In genomic region chr17:81200695-81201580, GRCh38 we compare ENCODE assay signal across 8 cellular contexts. TPM values are rescaled to one million over a fixed set of nuclear protein-coding genes. Genes with fewer than 3 reads are reported as not detected.
DNase-seq lines count a peak whose midpoint lies in the region; ATAC-seq and TF ChIP-seq lines count a peak whose summit lies in the region.

No MANE protein-coding gene starts in this region.

- H3K27me3 ChIP-seq in MM.1S (replicated peaks; ENCODE audit: insufficient read depth, low read length) (no peaks in the 10 kb centered on the region), foreskin keratinocyte (no peaks in the 10 kb centered on the region), osteoblast (ENCODE audit: insufficient read depth, low read length) (no peaks in the 10 kb centered on the region)

- H3K9me2 ChIP-seq in MM.1S (replicated peaks; ENCODE audit: insufficient read depth, low read length): no peaks in the 10 kb centered on the region

- peak; percentile 40 for DNase-seq in stimulated activated CD4-positive, alpha-beta T cell treated with anti-CD3 and anti-CD28 coated beads, Interleukin-15, amount 100 ng/mL, for 24 hours
- no peak for DNase-seq in stimulated activated CD4-positive, alpha-beta T cell treated with anti-CD3 and anti-CD28 coated beads, Interleukin-12 subunit alpha, Interleukin-12 subunit beta, amount 100 ng/mL, for 4 hours
- peak; percentile 31 for DNase-seq in MM.1S
- peak in 1 of 2 donors; percentile 42 for DNase-seq in foreskin keratinocyte
- DNase-seq in osteoblast (ENCODE audit: insufficient read length, low spot score, missing footprints): peak; percentile 100

- H3K36me3 ChIP-seq in MM.1S (replicated peaks; ENCODE audit: insufficient read depth, low read length) (no peaks in the 10 kb centered on the region), osteoblast (ENCODE audit: insufficient read depth, low read length) (no peaks in the 10 kb centered on the region)

- H3K27ac ChIP-seq in MM.1S (ENCODE audit: low read length) (no peak overlapping the region), VCaP (peak overlapping the region; percentile 58), foreskin keratinocyte (no peak overlapping the region), osteoblast (ENCODE audit: low read depth, low read length) (no peak overlapping the region)

- peak; percentile 60 for ATAC-seq in foreskin keratinocyte
- ATAC-seq in HG02981 (IDR thresholded peaks at IDR 0.05; ENCODE audit: unreplicated experiment): no peak
- no peak for ATAC-seq in GM18861 (IDR thresholded peaks at IDR 0.05; ENCODE audit: unreplicated experiment)

- no peak overlapping the region for H3K4me2 ChIP-seq in MM.1S (ENCODE audit: low read depth, low read length)
- no peak overlapping the region for H3K4me2 ChIP-seq in osteoblast (ENCODE audit: insufficient read depth, low read length)

- H3K9ac ChIP-seq in MM.1S (ENCODE audit: low read length): no peak overlapping the region

- no peaks in the 10 kb centered on the region for H3F3A ChIP-seq in MM.1S (ENCODE audit: insufficient read depth, low read length)

- no peak overlapping the region for H2AFZ ChIP-seq in MM.1S (ENCODE audit: low read length)
- peak overlapping the region; percentile 74 for H2AFZ ChIP-seq in osteoblast (ENCODE audit: low read length)

- no peaks in the 10 kb centered on the region for H4K20me1 ChIP-seq in MM.1S (ENCODE audit: insufficient read depth, low read length)
- H4K20me1 ChIP-seq in osteoblast (ENCODE audit: insufficient read depth, low read length): no peaks in the 10 kb centered on the region

- H3K9me3 ChIP-seq in MM.1S (replicated peaks; ENCODE audit: insufficient read depth, low read length): no peaks in the 10 kb centered on the region
- H3K9me3 ChIP-seq in osteoblast (ENCODE audit: low read depth, low read length): no peaks in the 10 kb centered on the region

- H3K4me1 ChIP-seq in MM.1S (ENCODE audit: low read length) (no peaks in the 10 kb centered on the region), foreskin keratinocyte (no peaks in the 10 kb centered on the region), osteoblast (ENCODE audit: insufficient read depth, low read length) (no peaks in the 10 kb centered on the region)

- H3K4me3 ChIP-seq in MM.1S (ENCODE audit: low read length) (no peak overlapping the region), osteoblast (ENCODE audit: insufficient read depth, low read length) (no peak overlapping the region)

- H3K79me2 ChIP-seq in MM.1S (ENCODE audit: low read length) (no peaks in the 10 kb centered on the region), osteoblast (ENCODE audit: insufficient read depth, low read length) (no peaks in the 10 kb centered on the region)

- TF ChIP-seq CTCF in MM.1S (IDR thresholded peaks at IDR 0.05; ENCODE audit: low read length): peak; percentile 42
- peak; percentile 87 for TF ChIP-seq CTCF in VCaP (conservative IDR thresholded peaks at IDR 0.05)
- TF ChIP-seq CTCF in foreskin keratinocyte (conservative IDR thresholded peaks at IDR 0.05): peak; percentile 69
- peak; percentile 69 for TF ChIP-seq CTCF in osteoblast (IDR thresholded peaks at IDR 0.05; ENCODE audit: extremely low read depth, low read depth, low read length)

RNA-seq across cellular contexts. Expression of gene CEP131, which starts 21.8 kb away (rescaled TPM):
- total RNA-seq in foreskin keratinocyte: 10.9 and 12.1 TPM in 2 replicates
- polyA plus RNA-seq in foreskin keratinocyte: 10.8 and 13.2 TPM in 2 replicates
- total RNA-seq in osteoblast: 7.7 and 8.7 TPM in 2 replicates

RNA-seq across cellular contexts. Expression of gene AATK, which starts 34.9 kb away (rescaled TPM):
- total RNA-seq in foreskin keratinocyte: 0.14 and 0.18 TPM in 2 replicates
- polyA plus RNA-seq in foreskin keratinocyte: 0.22 and 0.29 TPM in 2 replicates
- total RNA-seq in osteoblast: under 0.01 TPM in 1 of 2 replicates, not detected in the other

RNA-seq across cellular contexts. Expression of gene PVALEF, which starts 35.6 kb away (rescaled TPM):
- total RNA-seq in foreskin keratinocyte (not detected in 2 replicates), osteoblast (not detected in 2 replicates)
- not detected in 2 replicates for polyA plus RNA-seq in foreskin keratinocyte

RNA-seq across cellular contexts. Expression of gene TEPSIN, which starts 37.9 kb away (rescaled TPM):
- total RNA-seq in foreskin keratinocyte (14.4 and 16.7 TPM in 2 replicates), osteoblast (16.6 and 18.0 TPM in 2 replicates)
- 14.1 and 14.5 TPM in 2 replicates for polyA plus RNA-seq in foreskin keratinocyte

RNA-seq across cellular contexts. Expression of gene NDUFAF8, which starts 38.2 kb away (rescaled TPM):
- total RNA-seq in foreskin keratinocyte: 144 and 194 TPM in 2 replicates
- 172 and 212 TPM in 2 replicates for polyA plus RNA-seq in foreskin keratinocyte
- total RNA-seq in osteoblast: 19.9 and 28.0 TPM in 2 replicates
